In the genomic region with DNA sequence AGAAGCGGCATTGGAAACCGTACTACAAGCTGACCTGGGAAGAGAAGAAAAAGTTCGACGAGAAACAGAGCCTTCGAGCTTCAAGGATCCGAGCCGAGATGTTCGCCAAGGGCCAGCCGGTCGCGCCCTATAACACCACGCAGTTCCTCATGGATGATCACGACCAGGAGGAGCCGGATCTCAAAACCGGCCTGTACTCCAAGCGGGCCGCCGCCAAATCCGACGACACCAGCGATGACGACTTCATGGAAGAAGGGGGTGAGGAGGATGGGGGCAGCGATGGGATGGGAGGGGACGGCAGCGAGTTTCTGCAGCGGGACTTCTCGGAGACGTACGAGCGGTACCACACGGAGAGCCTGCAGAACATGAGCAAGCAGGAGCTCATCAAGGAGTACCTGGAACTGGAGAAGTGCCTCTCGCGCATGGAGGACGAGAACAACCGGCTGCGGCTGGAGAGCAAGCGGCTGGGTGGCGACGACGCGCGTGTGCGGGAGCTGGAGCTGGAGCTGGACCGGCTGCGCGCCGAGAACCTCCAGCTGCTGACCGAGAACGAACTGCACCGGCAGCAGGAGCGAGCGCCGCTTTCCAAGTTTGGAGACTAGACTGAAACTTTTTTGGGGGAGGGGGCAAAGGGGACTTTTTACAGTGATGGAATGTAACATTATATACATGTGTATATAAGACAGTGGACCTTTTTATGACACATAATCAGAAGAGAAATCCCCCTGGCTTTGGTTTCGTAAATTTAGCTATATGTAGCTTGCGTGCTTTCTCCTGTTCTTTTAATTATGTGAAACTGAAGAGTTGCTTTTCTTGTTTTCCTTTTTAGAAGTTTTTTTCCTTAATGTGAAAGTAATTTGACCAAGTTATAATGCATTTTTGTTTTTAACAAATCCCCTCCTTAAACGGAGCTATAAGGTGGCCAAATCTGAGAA, we compare ENCODE assay signal across 8 cellular contexts. TPM values are rescaled to one million over a fixed set of nuclear protein-coding genes. Genes with fewer than 3 reads are reported as not detected.
DNase-seq lines count a peak whose midpoint lies in the region; ATAC-seq and TF ChIP-seq lines count a peak whose summit lies in the region.

No MANE protein-coding gene starts in this region.

- H3K27me3 Mint-ChIP-seq in activated CD4-positive, alpha-beta memory T cell treated with anti-CD3 and anti-CD28 coated beads, Interleukin-2, amount 10 ng/mL, durations not matched to agents 7 days and 5 days, result no peaks in the 10 kb centered on the region

- CTCF ChIA-PET in activated CD4-positive, alpha-beta memory T cell treated with anti-CD3 and anti-CD28 coated beads, Interleukin-2, amount 10 ng/mL, durations not matched to agents 7 days and 5 days (lab: Charles Lee), result interaction anchor here (1.1 to 11.2 kb wide), 20 partner anchors 11 to 946 kb away, joined by 3 to 347 read pairs (median 6); partner anchors contain the start of genes ACBD4, HEXIM2, NMT1 and PLCD3

- H3K4me3 Mint-ChIP-seq in activated CD4-positive, alpha-beta memory T cell treated with anti-CD3 and anti-CD28 coated beads, Interleukin-2, amount 10 ng/mL, durations not matched to agents 7 days and 5 days, result peak overlapping the region; percentile 97

- no peaks in the 10 kb centered on the region for H3K9me3 Mint-ChIP-seq in activated CD4-positive, alpha-beta memory T cell treated with anti-CD3 and anti-CD28 coated beads, Interleukin-2, amount 10 ng/mL, durations not matched to agents 7 days and 5 days

- POLR2A ChIA-PET in activated CD4-positive, alpha-beta memory T cell treated with anti-CD3 and anti-CD28 coated beads, Interleukin-2, amount 10 ng/mL, durations not matched to agents 7 days and 5 days (lab: Charles Lee), result interaction anchor here (0.6 to 6.6 kb wide), 27 partner anchors 9 to 1026 kb away, joined by 3 to 470 read pairs (median 7); partner anchors contain the start of genes ACBD4, DCAKD, EFTUD2 and FMNL1

- intact Hi-C loops in mucosa of descending colon (cut with DNase I, micrococcal nuclease), result no loop called here

- peak; percentile 26 for ATAC-seq in mucosa of descending colon
- ATAC-seq in HG02763 (IDR thresholded peaks at IDR 0.05; ENCODE audit: unreplicated experiment), result no peak

- peak; percentile 58 for DNase-seq in DMS79 treated with DMSO at 0.1 percent for 48 hours (lab: John Stamatoyannopoulos, UW)
- no peak for DNase-seq in DMS79 (lab: John Stamatoyannopoulos, UW)
- peak; percentile 57 for DNase-seq in NCI-H146 (lab: John Stamatoyannopoulos, UW)
- peak; percentile 51 for DNase-seq in activated CD4-positive, alpha-beta memory T cell treated with anti-CD3 and anti-CD28 coated beads, Interleukin-2, amount 10 ng/mL, durations not matched to agents 7 days and 5 days
- DNase-seq in epithelial cell of esophagus (ENCODE audit: low read depth), result peak; percentile 69
- DNase-seq in mucosa of descending colon, result peak; percentile 78 to 85 (median 80)

- peak overlapping the region; percentile 98 for H3K27ac Mint-ChIP-seq in activated CD4-positive, alpha-beta memory T cell treated with anti-CD3 and anti-CD28 coated beads, Interleukin-2, amount 10 ng/mL, durations not matched to agents 7 days and 5 days

- peak overlapping the region; percentile 91 for H3K4me3 ChIP-seq in epithelial cell of esophagus (ENCODE audit: low read length)
- peak overlapping the region; percentile 39 for H3K4me3 ChIP-seq in mucosa of descending colon

- H3K4me1 Mint-ChIP-seq in activated CD4-positive, alpha-beta memory T cell treated with anti-CD3 and anti-CD28 coated beads, Interleukin-2, amount 10 ng/mL, durations not matched to agents 7 days and 5 days, result peaks cover 41% of the 10 kb centered on the region

- peak overlapping the region; percentile 89 for H3K27ac ChIP-seq in temporal lobe (ENCODE audit: low read depth, low read length)

- no peak for TF ChIP-seq CTCF in epithelial cell of esophagus (IDR thresholded peaks at IDR 0.05; ENCODE audit: insufficient read depth, low read depth, low read length, missing control alignments)
- no peak for TF ChIP-seq CTCF in mucosa of descending colon (IDR thresholded peaks at IDR 0.05)

- peaks cover 31% of the 10 kb centered on the region for H3K4me1 ChIP-seq in mucosa of descending colon (ENCODE audit: low read depth)

- no peaks in the 10 kb centered on the region for H3K9me3 ChIP-seq in mucosa of descending colon

- H3K36me3 Mint-ChIP-seq in activated CD4-positive, alpha-beta memory T cell treated with anti-CD3 and anti-CD28 coated beads, Interleukin-2, amount 10 ng/mL, durations not matched to agents 7 days and 5 days (ENCODE audit: low read depth), result peaks cover 29% of the 10 kb centered on the region

- H3K36me3 ChIP-seq in mucosa of descending colon (ENCODE audit: low read depth), result no peaks in the 10 kb centered on the region

RNA-seq across cellular contexts. Expression of gene HEXIM1, which starts 1.7 kb away (rescaled TPM):
- total RNA-seq in activated CD4-positive, alpha-beta memory T cell treated with anti-CD3 and anti-CD28 coated beads, Interleukin-2, amount 10 ng/mL, durations not matched to agents 7 days and 5 days, result 10 to 100 TPM; 35.0 to 35.8 TPM
- total RNA-seq in mucosa of descending colon (10 to 100 TPM; 36.7 to 98.2 (median 37.0) TPM), temporal lobe (8.1 TPM)

RNA-seq across cellular contexts. Expression of gene HEXIM2, which starts 11.7 kb away (rescaled TPM):
- 1 to 10 TPM; 6.5 to 8.0 TPM for total RNA-seq in activated CD4-positive, alpha-beta memory T cell treated with anti-CD3 and anti-CD28 coated beads, Interleukin-2, amount 10 ng/mL, durations not matched to agents 7 days and 5 days
- total RNA-seq in mucosa of descending colon (1 to 10 TPM; 3.9 to 9.6 (median 4.5) TPM), temporal lobe (8.4 TPM)

RNA-seq across cellular contexts. Expression of gene ACBD4, which starts 14.4 kb away (rescaled TPM):
- 10 to 100 TPM; 15.0 to 17.8 TPM for total RNA-seq in activated CD4-positive, alpha-beta memory T cell treated with anti-CD3 and anti-CD28 coated beads, Interleukin-2, amount 10 ng/mL, durations not matched to agents 7 days and 5 days
- 10 to 100 TPM; 18.1 to 28.7 (median 26.3) TPM for total RNA-seq in mucosa of descending colon
- total RNA-seq in temporal lobe, result 4.2 TPM

RNA-seq across cellular contexts. Expression of gene PLCD3, which starts 17.6 kb away (rescaled TPM):
- total RNA-seq in activated CD4-positive, alpha-beta memory T cell treated with anti-CD3 and anti-CD28 coated beads, Interleukin-2, amount 10 ng/mL, durations not matched to agents 7 days and 5 days, result 1 to 10 TPM; 2.7 to 3.1 TPM
- 100 to 1,000 TPM; 205 to 562 (median 232) TPM for total RNA-seq in mucosa of descending colon
- 3.9 TPM for total RNA-seq in temporal lobe
